Comparison of ENCODE assay signal across 9 cellular contexts in the genomic region with DNA sequence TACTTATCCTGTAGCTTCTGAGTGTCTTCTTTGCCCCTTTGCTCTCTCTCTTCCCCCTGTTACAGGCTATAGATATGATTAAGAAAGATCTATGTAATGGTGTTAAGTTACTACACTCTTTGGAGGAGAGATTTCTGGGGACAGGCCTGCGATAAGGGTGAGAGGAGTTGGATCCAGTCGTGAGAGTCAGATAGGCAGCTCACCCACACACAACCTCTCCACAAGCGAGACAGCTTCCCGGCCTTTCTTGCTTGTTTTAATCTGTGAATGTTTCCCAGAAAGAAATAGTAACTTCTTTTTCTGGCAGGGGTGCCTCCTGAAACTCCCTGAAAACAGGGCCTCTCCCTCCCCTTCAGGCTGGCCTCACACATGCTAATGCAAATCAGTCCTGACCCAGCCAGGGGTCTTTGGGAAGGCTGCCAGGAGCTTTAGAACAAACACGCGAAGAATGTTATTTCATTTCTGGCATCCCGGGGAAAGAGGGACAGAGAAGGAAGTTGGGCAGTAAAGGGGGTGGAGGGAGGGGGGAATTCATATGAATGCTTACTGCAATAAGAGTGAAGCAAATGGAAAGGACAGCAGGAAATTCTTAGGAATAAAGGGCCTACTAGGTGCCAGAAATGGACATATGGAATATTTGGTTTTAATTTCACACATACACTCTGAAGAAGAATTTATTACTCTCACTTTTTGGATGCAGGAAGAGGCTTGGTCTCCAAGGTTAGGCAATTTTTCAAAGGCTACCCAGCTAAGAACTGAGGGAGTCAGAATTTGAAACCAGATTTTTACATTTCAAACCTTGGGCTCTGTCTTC.
DNase-seq lines count a peak whose midpoint lies in the region; ATAC-seq and TF ChIP-seq lines count a peak whose summit lies in the region.
"Had no signal": no experiment of that assay in that cellular context is flagged by ENCODE, and none has a peak within 500 bp of the region (broad histone marks: within the 10 kb centered on the region; RNA-seq: fewer than 3 reads in every experiment).

No MANE protein-coding gene starts in this region.

- H3K4me3 Mint-ChIP-seq in CD4-positive, alpha-beta memory T cell = no peak overlapping the region

- H3K4me1 ChIP-seq in fibroblast of lung (ENCODE audit: control insufficient read depth, extremely low read depth, insufficient read depth, low read length) (no peaks in the 10 kb centered on the region), mesendoderm (ENCODE audit: control insufficient read depth, low read depth, low read length) (peaks cover 23% of the 10 kb centered on the region), vagina (peaks cover 20% of the 10 kb centered on the region), gastrocnemius medialis (no peaks in the 10 kb centered on the region)
- H3K4me1 ChIP-seq in CD4-positive, alpha-beta memory T cell (ENCODE audit: insufficient read depth, low read length) = no peaks in the 10 kb centered on the region

- H3K56ac ChIP-seq in mesendoderm (ENCODE audit: low read length) = peak overlapping the region; percentile 83

- H3K79me2 ChIP-seq in fibroblast of lung (ENCODE audit: control insufficient read depth, insufficient read depth, low read length) (no peaks in the 10 kb centered on the region), mesendoderm (ENCODE audit: control insufficient read depth, insufficient read depth, low read length) (no peaks in the 10 kb centered on the region)

- H3K36me3 Mint-ChIP-seq in CD4-positive, alpha-beta memory T cell = peaks cover 6 to 19% of the 10 kb centered on the region in 2 donors

- peak overlapping the region; percentile 90 for H2BK120ac ChIP-seq in mesendoderm (ENCODE audit: low read depth, low read length)

- H4K20me1 ChIP-seq in fibroblast of lung (ENCODE audit: control insufficient read depth, extremely low read depth, insufficient read depth, low read length) = no peaks in the 10 kb centered on the region

- DNase-seq in Right ventricle myocardium inferior (ENCODE audit: missing footprints) = no peak
- no peak for DNase-seq in cardiac septum (ENCODE audit: low spot score)
- DNase-seq in fibroblast of lung (ENCODE audit: low read depth in 2 of 2) = peak; percentile 72 to 81
- DNase-seq in mesendoderm = peak; percentile 97
- DNase-seq in vagina (ENCODE audit: extremely low spot score in 2 of 2) = no peak
- no peak for DNase-seq in T-helper 2 cell
- DNase-seq in gastrocnemius medialis = no peak
- DNase-seq in CD4-positive, alpha-beta memory T cell = no peak
- DNase-seq: NCI-H524 treated with DMSO at 0.1 percent for 48 hours had no signal

- CTCF ChIA-PET in CD4-positive, alpha-beta memory T cell (lab: Charles Lee; ENCODE audit: partially characterized antibody) = no interaction called here

- no peaks in the 10 kb centered on the region for H3K27me3 Mint-ChIP-seq in CD4-positive, alpha-beta memory T cell

- H3K9me3 ChIP-seq in fibroblast of lung (ENCODE audit: control insufficient read depth, insufficient read depth, low read depth, low read length) (no peaks in the 10 kb centered on the region), vagina (no peaks in the 10 kb centered on the region), gastrocnemius medialis (no peaks in the 10 kb centered on the region)
- no peaks in the 10 kb centered on the region for H3K9me3 ChIP-seq in CD4-positive, alpha-beta memory T cell (ENCODE audit: control insufficient read depth in 1 of 2, low read length in 2 of 2)

- H3K27ac Mint-ChIP-seq in CD4-positive, alpha-beta memory T cell = no peak overlapping the region

- H3K27ac ChIP-seq in fibroblast of lung (ENCODE audit: insufficient read depth, low read length) (no peak overlapping the region), mesendoderm (ENCODE audit: low read depth, low read length) (peak overlapping the region; percentile 96), vagina (peak overlapping the region; percentile 67), gastrocnemius medialis (peak overlapping the region in 1 of 4 donors; percentile 22)
- H3K27ac ChIP-seq in CD4-positive, alpha-beta memory T cell (ENCODE audit: low read depth, low read length) = no peak overlapping the region

- H3K79me1 ChIP-seq in mesendoderm (ENCODE audit: low read length) = no peaks in the 10 kb centered on the region

- H3K18ac ChIP-seq in mesendoderm (ENCODE audit: low read length) = peak overlapping the region; percentile 96

- H2BK5ac ChIP-seq in mesendoderm (ENCODE audit: low read length) = peak overlapping the region; percentile 94

- H2BK15ac ChIP-seq in mesendoderm (replicated peaks; ENCODE audit: low read depth) = no peak overlapping the region

- TF ChIP-seq POLR2A in vagina (IDR thresholded peaks at IDR 0.05) = no peak
- no peak for TF ChIP-seq POLR2A in gastrocnemius medialis (IDR thresholded peaks at IDR 0.05)

- H3K27me3 ChIP-seq in fibroblast of lung (ENCODE audit: control insufficient read depth, insufficient read depth, low read length) (no peaks in the 10 kb centered on the region), mesendoderm (ENCODE audit: insufficient read depth, low read length, poor library complexity) (no peaks in the 10 kb centered on the region), vagina (no peaks in the 10 kb centered on the region), gastrocnemius medialis (no peaks in the 10 kb centered on the region)
- no peaks in the 10 kb centered on the region for H3K27me3 ChIP-seq in CD4-positive, alpha-beta memory T cell (ENCODE audit: insufficient read depth, low read length)

- peak overlapping the region; percentile 37 for H2AFZ ChIP-seq in fibroblast of lung (ENCODE audit: low read length)

- H4K8ac ChIP-seq in mesendoderm (ENCODE audit: low read depth, low read length) = no peak overlapping the region

- peaks cover 0 to 5% (median 0%) of the 10 kb centered on the region in 8 donors for H3K9me3 Mint-ChIP-seq in CD4-positive, alpha-beta memory T cell

- intact Hi-C loops in Right ventricle myocardium inferior (cut with DNase I) (no loop called here), cardiac septum (cut with DNase I) (no loop called here), vagina (cut with DNase I) (no loop called here), gastrocnemius medialis (cut with DNase I; ENCODE audit: low total_unique reads) (no loop called here)
- intact Hi-C loops in CD4-positive, alpha-beta memory T cell (cut with micrococcal nuclease) = no loop called here

- H3K4me2 ChIP-seq in fibroblast of lung (ENCODE audit: extremely low read depth, insufficient read depth, low read length) (no peak overlapping the region), mesendoderm (ENCODE audit: low read length) (no peak overlapping the region)

- H4K5ac ChIP-seq in mesendoderm (ENCODE audit: low read length) = no peak overlapping the region

- no peak overlapping the region for H2AK5ac ChIP-seq in mesendoderm (ENCODE audit: low read length)

- H3K36me3 ChIP-seq in fibroblast of lung (ENCODE audit: control insufficient read depth, insufficient read depth, low read length) = no peaks in the 10 kb centered on the region
- no peaks in the 10 kb centered on the region for H3K36me3 ChIP-seq in mesendoderm (ENCODE audit: control insufficient read depth, insufficient read depth, low read length)
- H3K36me3 ChIP-seq in vagina = no peaks in the 10 kb centered on the region
- H3K36me3 ChIP-seq in gastrocnemius medialis = no peaks in the 10 kb centered on the region
- H3K36me3 ChIP-seq in CD4-positive, alpha-beta memory T cell (ENCODE audit: insufficient read depth, low read length) = no peaks in the 10 kb centered on the region

- in situ Hi-C loops in gastrocnemius medialis (cut with MboI; ENCODE audit: low sequenced_read_pairs in 4 of 4) = loop anchor here in 1 of 4 donors (25.0 kb wide), 1 partner anchor 91 kb away; no protein-coding TSS in a partner anchor

- no CpG with 5 or more reads among the region's 7 CpGs for WGBS in mesendoderm (ENCODE audit: extremely low coverage, insufficient coverage, low lambda C conversion rate)

- no peak overlapping the region for H3K4me3 ChIP-seq in fibroblast of lung (replicated peaks in 1 of 4; ENCODE audit: control extremely low read depth in 1 of 4, insufficient read depth in 1 of 4, low read depth in 3 of 4, low read length in 4 of 4)
- H3K4me3 ChIP-seq in mesendoderm (ENCODE audit: low read length) = no peak overlapping the region
- H3K4me3 ChIP-seq in vagina = no peak overlapping the region
- H3K4me3 ChIP-seq in gastrocnemius medialis = no peak overlapping the region
- no peak overlapping the region for H3K4me3 ChIP-seq in CD4-positive, alpha-beta memory T cell (ENCODE audit: low read length in 2 of 2)

- TF ChIP-seq CTCF in fibroblast of lung (conservative IDR thresholded peaks at IDR 0.05 in 1 of 2, IDR thresholded peaks at IDR 0.05 in 1 of 2; ENCODE audit: low read depth in 1 of 2, low read length in 2 of 2) (no peak), vagina (IDR thresholded peaks at IDR 0.05) (no peak), gastrocnemius medialis (IDR thresholded peaks at IDR 0.05 in 4 of 5, conservative IDR thresholded peaks at IDR 0.05 in 1 of 5) (no peak)

- no peak overlapping the region for H3K23ac ChIP-seq in mesendoderm (ENCODE audit: low read length)

- no peaks in the 10 kb centered on the region for H3K4me1 Mint-ChIP-seq in CD4-positive, alpha-beta memory T cell

- H3K9ac ChIP-seq in fibroblast of lung (ENCODE audit: insufficient read depth, low read length) = no peak overlapping the region
- H3K9ac ChIP-seq in mesendoderm (ENCODE audit: low read length) = peak overlapping the region; percentile 53

- ATAC-seq in Right ventricle myocardium inferior (peak; percentile 74), gastrocnemius medialis (no peak)

- POLR2A ChIA-PET in CD4-positive, alpha-beta memory T cell (lab: Charles Lee; ENCODE audit: partially characterized antibody) = no interaction called here

- H3K4ac ChIP-seq in mesendoderm (ENCODE audit: low read depth, low read length) = peak overlapping the region; percentile 48

Comparison
In these comparisons a context has a peak if more than half of its experiments do, and no peak if none do; other contexts are left out.
1. DNase-seq: peak in fibroblast of lung (2 of 2) and mesendoderm (single experiment); none in Right ventricle myocardium inferior (single experiment), cardiac septum (single experiment), vagina (0 of 2), T-helper 2 cell (0 of 5), gastrocnemius medialis (0 of 2) and CD4-positive, alpha-beta memory T cell (0 of 5).
2. H3K27ac ChIP-seq: peak in mesendoderm (single experiment) and vagina (single experiment); none in fibroblast of lung (single experiment) and CD4-positive, alpha-beta memory T cell (single experiment).